In genomic region chr19:5988520-5989387, GRCh38 we compare ENCODE assay signal across 1 cellular context.
A peak's percentile ranks its signal among the peaks of the same experiment; 100 is the strongest.
TF ChIP-seq lines count a peak whose summit lies in the region.

No MANE protein-coding gene starts in this region.

TF ChIP-seq in K562, 482 proteins besides CTCF, POLR2A, EP300 and RAD21 (continued from another document):
- TF ChIP-seq ZBTB43 (CRISPR knock-in tag; IDR thresholded peaks at IDR 0.05) = no peak
- peak; percentile 45; the same call in 1 of the 2 replicates for TF ChIP-seq ATF3 (IDR thresholded peaks at IDR 0.05)
- no peak for TF ChIP-seq ATF3 (CRISPR knock-in tag; conservative IDR thresholded peaks at IDR 0.05)
- TF ChIP-seq PHF20 (IDR thresholded peaks at IDR 0.05; ENCODE audit: partially characterized antibody) = no peak
- TF ChIP-seq RCOR1 (IDR thresholded peaks at IDR 0.05; ENCODE audit: borderline replicate concordance in 1 of 2, low read depth in 2 of 2, low read length in 2 of 2) = 0 out of 4 replicates have a peak, but pooled peaks of 1 of the 2 experiments have one; percentile 36
- TF ChIP-seq MLLT1 (IDR thresholded peaks at IDR 0.05) = peak in 1 of 2 experiments; percentile 99; a peak in 2 of 4 replicates
- 0 out of 4 replicates have a peak, but pooled peaks of 1 of the 2 experiments have one; percentile 42 for TF ChIP-seq ARNT (IDR thresholded peaks at IDR 0.05)
- no peak for TF ChIP-seq ZKSCAN8 (CRISPR knock-in tag; IDR thresholded peaks at IDR 0.05)
